Comparison of ENCODE assay signal across 12 cellular contexts in the genomic region with DNA sequence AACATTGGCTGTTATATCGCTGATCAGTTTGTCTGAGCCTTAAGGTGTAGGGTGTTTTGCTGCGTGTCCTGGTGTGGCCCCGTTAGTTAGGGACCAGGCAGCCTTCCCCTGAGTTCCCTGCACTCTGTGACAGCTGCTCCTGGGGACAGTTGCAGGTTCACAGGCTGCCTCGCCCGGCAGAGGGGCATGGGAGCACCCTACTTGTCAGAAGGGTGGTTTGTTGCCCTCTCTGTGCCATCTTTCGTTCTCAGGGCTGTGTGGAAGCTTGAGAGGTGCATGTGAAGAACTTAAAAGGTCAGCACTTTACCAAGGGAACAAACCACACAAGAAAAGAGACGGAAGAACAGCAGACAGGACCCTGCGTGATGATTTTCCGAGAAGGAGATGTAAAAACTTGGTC.
A peak's percentile ranks its signal among the peaks of the same experiment; 100 is the strongest.
DNase-seq lines count a peak whose midpoint lies in the region; ATAC-seq lines count a peak whose summit lies in the region.
"Had no signal": no experiment of that assay in that cellular context is flagged by ENCODE, and none has a peak within 500 bp of the region (broad histone marks: within the 10 kb centered on the region; RNA-seq: fewer than 3 reads in every experiment).

No MANE protein-coding gene starts in this region.

- no peak overlapping the region for H3K4me3 ChIP-seq in CD8-positive, alpha-beta memory T cell (ENCODE audit: low read length)

- CTCF ChIA-PET in CD8-positive, alpha-beta memory T cell (lab: Charles Lee) = no interaction called here

- H3K9me3 ChIP-seq in CD8-positive, alpha-beta memory T cell (ENCODE audit: low read length) = no peaks in the 10 kb centered on the region

- peak overlapping the region; percentile 87 for H3K4me3 Mint-ChIP-seq in activated T-helper 17 cell treated with anti-CD3 and anti-CD28 coated beads, Interleukin-2, amount 50 U/mL, for 72 hours
- no peak overlapping the region for H3K4me3 Mint-ChIP-seq in CD8-positive, alpha-beta memory T cell
- H3K4me3 Mint-ChIP-seq: dendritic cell treated with granulocyte-macrophage colony-stimulating factor and Interleukin-4, amounts not matched to agents 40 ng/mL and 50 ng/mL, for 4 days; memory B cell; WTC11 had no signal

- no peaks in the 10 kb centered on the region for H3K27me3 Mint-ChIP-seq in activated T-helper 17 cell treated with anti-CD3 and anti-CD28 coated beads, Interleukin-2, amount 50 U/mL, for 72 hours
- no peaks in the 10 kb centered on the region for H3K27me3 Mint-ChIP-seq in CD8-positive, alpha-beta memory T cell
- H3K27me3 Mint-ChIP-seq: memory B cell had no signal

- no peak overlapping the region for H3K27ac ChIP-seq in CD8-positive, alpha-beta memory T cell (ENCODE audit: low read depth, low read length)
- H3K27ac ChIP-seq: parathyroid adenoma had no signal

- POLR2A ChIA-PET in CD8-positive, alpha-beta memory T cell (lab: Charles Lee) = no interaction called here

- peak; percentile 18 for DNase-seq in stimulated activated CD4-positive, alpha-beta T cell treated with anti-CD3 and anti-CD28 coated beads, Interleukin-1b, Interleukin-23, amount 100 ng/mL, for 48 hours
- no peak for DNase-seq in stimulated activated CD4-positive, alpha-beta T cell treated with anti-CD3 and anti-CD28 coated beads, Interleukin-12 subunit alpha, Interleukin-12 subunit beta, amount 100 ng/mL, for 4 hours
- DNase-seq in myocyte (ENCODE audit: low read depth) (peak; percentile 8), cerebellar cortex (ENCODE audit: low spot score) (no peak)
- no peak for DNase-seq in CD8-positive, alpha-beta memory T cell

- H3K4me1 ChIP-seq in CD8-positive, alpha-beta memory T cell (ENCODE audit: insufficient read depth, low read length) = peaks cover 74% of the 10 kb centered on the region

- ATAC-seq in activated T-helper 17 cell treated with anti-CD3 and anti-CD28 coated beads, Interleukin-2, amount 50 U/mL, for 72 hours (replicated peaks) = no peak
- ATAC-seq in GM21717 (IDR thresholded peaks at IDR 0.05; ENCODE audit: unreplicated experiment) (no peak), HG03378 (IDR thresholded peaks at IDR 0.05; ENCODE audit: unreplicated experiment) (no peak)
- ATAC-seq: WTC11 had no signal

- H3K9me3 Mint-ChIP-seq in activated T-helper 17 cell treated with anti-CD3 and anti-CD28 coated beads, Interleukin-2, amount 50 U/mL, for 72 hours = no peaks in the 10 kb centered on the region
- H3K9me3 Mint-ChIP-seq in CD8-positive, alpha-beta memory T cell = no peaks in the 10 kb centered on the region
- H3K9me3 Mint-ChIP-seq: dendritic cell treated with granulocyte-macrophage colony-stimulating factor and Interleukin-4, amounts not matched to agents 40 ng/mL and 50 ng/mL, for 4 days; memory B cell; WTC11 had no signal

- H3K27me3 ChIP-seq in CD8-positive, alpha-beta memory T cell (ENCODE audit: insufficient read depth, low read length, poor library complexity, severe bottlenecking) = no peaks in the 10 kb centered on the region

- peaks cover 34% of the 10 kb centered on the region for H3K36me3 Mint-ChIP-seq in activated T-helper 17 cell treated with anti-CD3 and anti-CD28 coated beads, Interleukin-2, amount 50 U/mL, for 72 hours (ENCODE audit: low read depth)
- peaks cover 0 to 3% (median 0%) of the 10 kb centered on the region in 3 donors for H3K36me3 Mint-ChIP-seq in CD8-positive, alpha-beta memory T cell
- H3K36me3 Mint-ChIP-seq: memory B cell, WTC11 had no signal

- peaks cover 66% of the 10 kb centered on the region for H3K4me1 Mint-ChIP-seq in activated T-helper 17 cell treated with anti-CD3 and anti-CD28 coated beads, Interleukin-2, amount 50 U/mL, for 72 hours
- H3K4me1 Mint-ChIP-seq in CD8-positive, alpha-beta memory T cell = peaks cover 52 to 57% (median 56%) of the 10 kb centered on the region in 3 donors

- H3K27ac Mint-ChIP-seq in activated T-helper 17 cell treated with anti-CD3 and anti-CD28 coated beads, Interleukin-2, amount 50 U/mL, for 72 hours = peak overlapping the region; percentile 99
- H3K27ac Mint-ChIP-seq in CD8-positive, alpha-beta memory T cell = peak overlapping the region in 3 of 8 donors; percentile 38 to 81 (median 80)
- H3K27ac Mint-ChIP-seq: dendritic cell treated with granulocyte-macrophage colony-stimulating factor and Interleukin-4, amounts not matched to agents 40 ng/mL and 50 ng/mL, for 4 days; WTC11 had no signal

- no peaks in the 10 kb centered on the region for H3K36me3 ChIP-seq in CD8-positive, alpha-beta memory T cell (ENCODE audit: insufficient read depth, low read length)

Comparison
In these comparisons a context has a peak if more than half of its experiments do, and no peak if none do; other contexts are left out.
1. DNase-seq: peak in stimulated activated CD4-positive, alpha-beta T cell treated with anti-CD3 and anti-CD28 coated beads, Interleukin-1b, Interleukin-23, amount 100 ng/mL, for 48 hours (single experiment) and myocyte (single experiment); none in stimulated activated CD4-positive, alpha-beta T cell treated with anti-CD3 and anti-CD28 coated beads, Interleukin-12 subunit alpha, Interleukin-12 subunit beta, amount 100 ng/mL, for 4 hours (single experiment), cerebellar cortex (single experiment) and CD8-positive, alpha-beta memory T cell (0 of 5).